In genomic region chr14:35821546-35822411, GRCh38 we compare ENCODE assay signal across 9 cellular contexts. TPM values are rescaled to one million over a fixed set of nuclear protein-coding genes. Genes with fewer than 3 reads are reported as not detected.
DNase-seq lines count a peak whose midpoint lies in the region; ATAC-seq, FAIRE-seq and TF ChIP-seq lines count a peak whose summit lies in the region.
"Had no signal": no experiment of that assay in that cellular context is flagged by ENCODE, and none has a peak within 500 bp of the region (broad histone marks: within the 10 kb centered on the region; RNA-seq: fewer than 3 reads in every experiment).

No MANE protein-coding gene starts in this region.

- H3K27me3 ChIP-seq in heart right ventricle = no peaks in the 10 kb centered on the region
- no peaks in the 10 kb centered on the region for H3K27me3 ChIP-seq in right cardiac atrium (ENCODE audit: control insufficient read depth, insufficient read depth)
- H3K27me3 ChIP-seq in K562 (ENCODE audit: control insufficient read depth in 2 of 2, insufficient read depth in 2 of 2, low read length in 2 of 2) = no peaks in the 10 kb centered on the region

- no peaks in the 10 kb centered on the region for H3K9me3 ChIP-seq in heart right ventricle
- H3K9me3 ChIP-seq in right cardiac atrium (ENCODE audit: control insufficient read depth, low read length) = no peaks in the 10 kb centered on the region
- no peaks in the 10 kb centered on the region for H3K9me3 ChIP-seq in K562 (replicated peaks; ENCODE audit: control insufficient read depth, insufficient read depth, low read depth, low read length)

- CTCF ChIA-PET in K562 (lab: Yijun Ruan, JAX; ENCODE audit: low intra/inter-chr PET ratio) = no interaction called here

- H3K4me3 ChIP-seq in heart right ventricle (no peak overlapping the region), right cardiac atrium (ENCODE audit: low read length) (no peak overlapping the region), NB4 (ENCODE audit: low read depth, low read length) (no peak overlapping the region), K562 (no peak overlapping the region)

- H3K4me2 ChIP-seq in K562 (ENCODE audit: insufficient read depth, low read length) = peak overlapping the region; percentile 1; the same call in 1 of the 2 replicates

- TF ChIP-seq RAD21 in K562 (CRISPR knock-in tag; conservative IDR thresholded peaks at IDR 0.05 in 1 of 2, IDR thresholded peaks at IDR 0.05 in 1 of 2) = no peak

- peak overlapping the region; percentile 56; the same call in 1 of the 2 replicates for H2AFZ ChIP-seq in K562 (ENCODE audit: low read depth, low read length)

- H4K20me1 ChIP-seq in K562 (replicated peaks; ENCODE audit: control insufficient read depth, insufficient read depth, low read length) = no peaks in the 10 kb centered on the region

- ATAC-seq in heart right ventricle (no peak), right cardiac atrium (no peak), K562 (no peak), GM18498 (IDR thresholded peaks at IDR 0.05; ENCODE audit: unreplicated experiment) (no peak), sciatic nerve (no peak), HG03469 (IDR thresholded peaks at IDR 0.05; ENCODE audit: unreplicated experiment) (no peak)

- POLR2A ChIA-PET in K562 (lab: Yijun Ruan, JAX) = no interaction called here

- H3K27ac ChIP-seq in heart right ventricle (no peak overlapping the region), right cardiac atrium (ENCODE audit: low read length) (no peak overlapping the region), K562 (ENCODE audit: extremely low read depth, low read depth, low read length) (no peak overlapping the region)

- peak; percentile 78 for FAIRE-seq in K562 (lab: Jason Lieb, UNC)
- FAIRE-seq: colon had no signal

- no peak for TF ChIP-seq EP300 in K562 (IDR thresholded peaks at IDR 0.05; ENCODE audit: low read length)

- no peak for DNase-seq in heart right ventricle
- DNase-seq in right cardiac atrium = no peak
- peak; percentile 49 for DNase-seq in NB4 (ENCODE audit: low read depth)
- DNase-seq in K562 (ENCODE audit: extremely low read depth in 1 of 4, low spot score in 3 of 4) = peak; percentile 30 to 48 (median 32)
- DNase-seq in midbrain (lab: John Stamatoyannopoulos, UW) = peak; percentile 6
- no peak for DNase-seq in sciatic nerve (ENCODE audit: low spot score)

- peaks cover 0 to 5% (median 0%) of the 10 kb centered on the region in 9 donors for H3K4me1 ChIP-seq in heart right ventricle
- H3K4me1 ChIP-seq in right cardiac atrium (ENCODE audit: control insufficient read depth, insufficient read depth, low read length) = no peaks in the 10 kb centered on the region
- H3K4me1 ChIP-seq in K562 (replicated peaks in 1 of 2; ENCODE audit: control insufficient read depth in 2 of 2, insufficient read depth in 2 of 2, low read length in 2 of 2) = peaks cover 3% of the 10 kb centered on the region in 2 experiments; a peak in 2 of 5 replicates

- TF ChIP-seq POLR2A in NB4 (IDR thresholded peaks at IDR 0.05; ENCODE audit: extremely low read depth, insufficient read length) (no peak), K562 (conservative IDR thresholded peaks at IDR 0.05) (no peak)

- intact Hi-C loops in heart right ventricle (cut with DNase I) = no loop called here
- intact Hi-C loops in right cardiac atrium (cut with DNase I) = no loop called here
- intact Hi-C loops in K562 (cut with micrococcal nuclease) = loop anchor here (10.0 kb wide), 1 partner anchor 287 kb away; the partner anchor contains the start of gene INSM2
- intact Hi-C loops in sciatic nerve (cut with DNase I) = no loop called here

- peaks cover under 1% of the 10 kb centered on the region; the same call in 1 of the 3 replicates for H3K79me2 ChIP-seq in K562 (ENCODE audit: control insufficient read depth, insufficient read depth, low read length)

- no peaks in the 10 kb centered on the region for H3K9me1 ChIP-seq in K562 (ENCODE audit: control insufficient read depth, insufficient read depth, low read length)

- no TSS peak for BruUV-seq in K562 (replicated peaks; lab: Mats Ljungman, UMichigan)

- no peak overlapping the region for H3K9ac ChIP-seq in K562 (ENCODE audit: insufficient read depth in 1 of 2, low read depth in 2 of 2, low read length in 2 of 2)

- in situ Hi-C loops in K562 (cut with MboI) = no loop called here

- TF ChIP-seq CTCF in heart right ventricle (IDR thresholded peaks at IDR 0.05) = peak; percentile 34 to 79 (median 67)
- TF ChIP-seq CTCF in NB4 (IDR thresholded peaks at IDR 0.05; ENCODE audit: low read depth, low read length) = peak; percentile 96
- peak; percentile 61 to 80 (median 70) for TF ChIP-seq CTCF in K562 (IDR thresholded peaks at IDR 0.05 in 2 of 3, conservative IDR thresholded peaks at IDR 0.05 in 1 of 3; ENCODE audit: insufficient read depth in 2 of 3, low read depth in 1 of 3, low read length in 3 of 3)

- H3K36me3 ChIP-seq in heart right ventricle (no peaks in the 10 kb centered on the region), K562 (ENCODE audit: control insufficient read depth, insufficient read depth, low read length) (no peaks in the 10 kb centered on the region)

- 26 to 27% methylated on average over 7 of the region's 7 CpGs for WGBS in heart right ventricle, 2 donors
- WGBS in right cardiac atrium = 20% methylated on average over 7 of the region's 7 CpGs
- 8% methylated on average over 7 of the region's 7 CpGs for WGBS in K562 (ENCODE audit: insufficient coverage, low coverage, missing lambda C conversion rate)

TF ChIP-seq in K562, 482 proteins besides CTCF, POLR2A, EP300 and RAD21 (continues in another document):
- TF ChIP-seq CEBPG (CRISPR knock-in tag; IDR thresholded peaks at IDR 0.05) = no peak
- TF ChIP-seq CEBPG (tag; conservative IDR thresholded peaks at IDR 0.05 in 1 of 2, IDR thresholded peaks at IDR 0.05 in 1 of 2) = 0 out of 4 replicates have a peak, but pooled peaks of 1 of the 2 experiments have one; percentile 18
- no peak for TF ChIP-seq HNRNPL (IDR thresholded peaks at IDR 0.05; ENCODE audit: low read depth, low read length)
- 0 out of 2 replicates have a peak, but pooled peaks have one; percentile 9 for TF ChIP-seq CEBPB (tag; IDR thresholded peaks at IDR 0.05)
- TF ChIP-seq KDM1A (IDR thresholded peaks at IDR 0.05) = 0 out of 4 replicates have a peak, but pooled peaks of 1 of the 2 experiments have one; percentile 27
- TF ChIP-seq RCOR1 (IDR thresholded peaks at IDR 0.05; ENCODE audit: borderline replicate concordance in 1 of 2, low read depth in 2 of 2, low read length in 2 of 2) = 0 out of 4 replicates have a peak, but pooled peaks of 1 of the 2 experiments have one; percentile 46
- TF ChIP-seq ATF1 (CRISPR knock-in tag; IDR thresholded peaks at IDR 0.05) = no peak
- peak; percentile 54; the same call in 1 of the 2 replicates for TF ChIP-seq ATF1 (tag; IDR thresholded peaks at IDR 0.05)
- TF ChIP-seq SREBF2 (CRISPR knock-in tag; IDR thresholded peaks at IDR 0.05) = no peak
- peak; percentile 63; the same call in 1 of the 2 replicates for TF ChIP-seq CREM (IDR thresholded peaks at IDR 0.05; ENCODE audit: low read depth)
- peak; percentile 18 for TF ChIP-seq ZFP36 (IDR thresholded peaks at IDR 0.05; ENCODE audit: low read depth, low read length, partially characterized antibody)

RNA-seq across cellular contexts. Expression of gene BRMS1L, which starts 4.4 kb away (rescaled TPM):
- total RNA-seq in heart right ventricle (10 to 100 TPM; 10.9 to 14.0 (median 12.0) TPM), right cardiac atrium (10 to 100 TPM; 14.2 to 15.8 (median 14.8) TPM), K562 (2014; rRNA removed) (1.2 and 1.3 TPM in 2 replicates), K562 (2014; rRNA removed; fragmentation: Illumina TruSeq; extraction: Trizol) (3.6 and 4.5 TPM in 2 replicates), K562 (2015; rRNA removed; fragmentation: Illumina TruSeq; extraction: Trizol) (4.1 and 4.2 TPM in 2 replicates), K562 (2021) (2.6 and 4.7 TPM in 2 replicates), sciatic nerve (12.1 TPM)
- polyA plus RNA-seq in heart right ventricle (1 to 10 TPM; 2.9 to 6.5 TPM), right cardiac atrium (9.3 TPM), K562 (2011; rRNA removed) (3.2 and 4.7 TPM in 2 replicates), K562 (2014; fragmentation: Illumina TruSeq; extraction: Trizol) (3.3 and 3.5 TPM in 2 replicates), K562 (2014; fragmentation: Nextera tagmentation; extraction: Ambion mirVana) (1 to 10 TPM; 1.4 to 2.0 TPM), K562 (2014; rRNA removed) (3.5 and 4.0 TPM in 2 replicates)
- 2.5 and 12.8 TPM in 2 replicates for total RNA-seq in K562 (2011; cell fraction: chromatin; rRNA removed; ENCODE audit: low replicate concordance)
- total RNA-seq in K562 (2011; cell fraction: nucleolus; rRNA removed) = 0.50 and 1.1 TPM in 2 replicates
- total RNA-seq in K562 (2011; cell fraction: nucleoplasm; rRNA removed) = 2.1 and 5.7 TPM in 2 replicates
- 0.30 and 0.80 TPM in 2 replicates for polyA plus RNA-seq in K562 (2011; cell fraction: cytosol; rRNA removed)
- polyA plus RNA-seq in K562 (2011; cell fraction: nucleus; rRNA removed) = 1.7 and 3.3 TPM in 2 replicates
- polyA plus RNA-seq in K562 (2012) = 2.0 and 3.7 TPM in 2 replicates
- polyA minus RNA-seq in K562 (2011; rRNA and poly(A)+ RNA removed) = 3.0 and 3.6 TPM in 2 replicates
- polyA minus RNA-seq in K562 (2011; cell fraction: cytosol; rRNA and poly(A)+ RNA removed) = 1.7 and 4.0 TPM in 2 replicates
- 2.6 and 4.1 TPM in 2 replicates for polyA minus RNA-seq in K562 (2011; cell fraction: nucleus; rRNA and poly(A)+ RNA removed)

RNA-seq across cellular contexts. Expression of gene RALGAPA1, which starts 12.7 kb away (rescaled TPM):
- total RNA-seq in heart right ventricle = 10 to 100 TPM; 29.0 to 43.6 (median 36.6) TPM
- polyA plus RNA-seq in heart right ventricle = 10 to 100 TPM in 1 of 2 donors, 1 to 10 TPM in 1; 7.9 to 28.2 TPM
- total RNA-seq in right cardiac atrium = 10 to 100 TPM; 35.1 to 47.4 (median 41.2) TPM
- polyA plus RNA-seq in right cardiac atrium = 11.6 TPM
- total RNA-seq in K562 (2011; cell fraction: chromatin; rRNA removed; ENCODE audit: low replicate concordance) = 9.5 and 55.1 TPM in 2 replicates
- total RNA-seq in K562 (2011; cell fraction: nucleolus; rRNA removed) = 4.8 and 9.1 TPM in 2 replicates
- total RNA-seq in K562 (2011; cell fraction: nucleoplasm; rRNA removed) = 13.9 and 16.5 TPM in 2 replicates
- 5.9 and 6.2 TPM in 2 replicates for total RNA-seq in K562 (2014; rRNA removed)
- total RNA-seq in K562 (2014; rRNA removed; fragmentation: Illumina TruSeq; extraction: Trizol) = 14.6 and 15.5 TPM in 2 replicates
- 13.3 and 16.3 TPM in 2 replicates for total RNA-seq in K562 (2015; rRNA removed; fragmentation: Illumina TruSeq; extraction: Trizol)
- 14.0 and 14.7 TPM in 2 replicates for total RNA-seq in K562 (2021)
- polyA plus RNA-seq in K562 (2011; rRNA removed) = 3.9 and 5.8 TPM in 2 replicates
- polyA plus RNA-seq in K562 (2011; cell fraction: cytosol; rRNA removed) = 1.4 and 2.2 TPM in 2 replicates
- 5.0 and 5.3 TPM in 2 replicates for polyA plus RNA-seq in K562 (2011; cell fraction: nucleus; rRNA removed)
- 4.7 and 6.4 TPM in 2 replicates for polyA plus RNA-seq in K562 (2012)
- 7.1 and 9.2 TPM in 2 replicates for polyA plus RNA-seq in K562 (2014; fragmentation: Illumina TruSeq; extraction: Trizol)
- polyA plus RNA-seq in K562 (2014; fragmentation: Nextera tagmentation; extraction: Ambion mirVana) = 1 to 10 TPM; 2.5 to 3.4 TPM
- 4.7 and 6.2 TPM in 2 replicates for polyA plus RNA-seq in K562 (2014; rRNA removed)
- polyA minus RNA-seq in K562 (2011; rRNA and poly(A)+ RNA removed) = 18.6 and 21.9 TPM in 2 replicates
- 7.7 and 10.6 TPM in 2 replicates for polyA minus RNA-seq in K562 (2011; cell fraction: cytosol; rRNA and poly(A)+ RNA removed)
- 19.5 and 21.1 TPM in 2 replicates for polyA minus RNA-seq in K562 (2011; cell fraction: nucleus; rRNA and poly(A)+ RNA removed)
- 127 TPM for total RNA-seq in sciatic nerve

Comparison
In these comparisons a context has a peak if more than half of its experiments do, and no peak if none do; other contexts are left out.
1. DNase-seq: peak in NB4 (single experiment), K562 (4 of 4) and midbrain (single experiment); none in heart right ventricle (0 of 2), right cardiac atrium (0 of 3) and sciatic nerve (single experiment).
2. Peak in every context shown above with its lines, with median percentiles within 50 percentile points of each other: CTCF ChIP-seq.